14 cellular contexts compared by ENCODE assay signal in the genomic region with DNA sequence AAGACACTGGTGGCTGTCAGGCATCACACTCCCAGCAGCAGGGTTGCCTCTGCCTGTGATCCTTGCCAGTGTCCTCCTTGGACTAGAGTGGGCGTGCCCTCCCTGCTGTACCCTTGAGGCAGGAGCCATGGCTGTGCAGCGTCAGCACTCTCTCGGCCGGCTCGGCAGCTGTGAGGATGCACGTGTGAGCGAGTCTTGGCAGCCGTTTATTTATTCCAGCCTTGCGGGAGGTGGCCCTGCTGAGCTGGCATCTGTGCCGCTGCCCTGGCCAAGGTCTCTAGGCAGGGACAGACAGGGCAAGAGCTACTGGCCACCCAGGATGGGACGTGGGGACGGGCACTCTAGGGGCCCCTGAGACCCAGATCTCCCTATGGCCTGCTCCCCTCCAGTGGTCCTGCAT. TPM values are rescaled to one million over a fixed set of nuclear protein-coding genes. Genes with fewer than 3 reads are reported as not detected.
DNase-seq lines count a peak whose midpoint lies in the region; TF ChIP-seq lines count a peak whose summit lies in the region.
"Had no signal": no experiment of that assay in that cellular context is flagged by ENCODE, and none has a peak within 500 bp of the region (broad histone marks: within the 10 kb centered on the region; RNA-seq: fewer than 3 reads in every experiment).

No MANE protein-coding gene starts in this region.

- no peaks in the 10 kb centered on the region for H3K9me3 ChIP-seq in parathyroid adenoma (ENCODE audit: control insufficient read depth, low read length)
- H3K9me3 ChIP-seq: thoracic aorta had no signal

- H3K36me3 ChIP-seq in parathyroid adenoma (ENCODE audit: control insufficient read depth, insufficient read depth, low read length), result no peaks in the 10 kb centered on the region
- H3K36me3 ChIP-seq: thoracic aorta had no signal

- H3K27me3 Mint-ChIP-seq in T-helper 2 cell treated with Interferon-gamma antibody and Interleukin-4, amounts not matched to agents 5 μg/mL and 100 μg/mL, for 36 hours (ENCODE audit: low read depth), result no peaks in the 10 kb centered on the region
- H3K27me3 Mint-ChIP-seq in activated naive CD8-positive, alpha-beta T cell treated with anti-CD3 and anti-CD28 coated beads for 36 hours, result no peaks in the 10 kb centered on the region
- H3K27me3 Mint-ChIP-seq: CD8-positive, alpha-beta memory T cell; naive B cell had no signal

- peak overlapping the region; percentile 31 for H3K4me2 ChIP-seq in parathyroid adenoma (ENCODE audit: low read length)
- H3K4me2 ChIP-seq: KMS-11 had no signal

- H3K4me1 Mint-ChIP-seq in T-helper 2 cell treated with Interferon-gamma antibody and Interleukin-4, amounts not matched to agents 5 μg/mL and 100 μg/mL, for 36 hours (ENCODE audit: low read depth), result no peaks in the 10 kb centered on the region
- H3K4me1 Mint-ChIP-seq in activated naive CD8-positive, alpha-beta T cell treated with anti-CD3 and anti-CD28 coated beads for 36 hours, result no peaks in the 10 kb centered on the region
- H3K4me1 Mint-ChIP-seq: CD8-positive, alpha-beta memory T cell had no signal

- DNase-seq in GM04504 (ENCODE audit: low read depth) (peak; percentile 25), NCI-H446 treated with DMSO at 0.1 percent for 48 hours (lab: John Stamatoyannopoulos, UW) (peak; percentile 80), fibroblast of villous mesenchyme (ENCODE audit: low read depth) (peak; percentile 4), NOMO-1 (lab: John Stamatoyannopoulos, UW; ENCODE audit: unreplicated experiment in 2 of 2) (no peak), ACHN (no peak)
- DNase-seq in T-helper 2 cell treated with Interferon-gamma antibody and Interleukin-4, amounts not matched to agents 5 μg/mL and 100 μg/mL, for 36 hours (ENCODE audit: low spot score), result no peak
- DNase-seq in activated naive CD8-positive, alpha-beta T cell treated with anti-CD3 and anti-CD28 coated beads for 36 hours, result no peak
- DNase-seq: CD8-positive, alpha-beta memory T cell; cortex of kidney; naive B cell had no signal

- in situ Hi-C loops in ACHN (cut with HindIII; ENCODE audit: low pct_ligation_motif_present, low pct_unique_long_range_greater_than_20kb, low sequenced_read_pairs), result no loop called here

- H3K4me3 Mint-ChIP-seq in T-helper 2 cell treated with Interferon-gamma antibody and Interleukin-4, amounts not matched to agents 5 μg/mL and 100 μg/mL, for 36 hours, result no peak overlapping the region
- H3K4me3 Mint-ChIP-seq in activated naive CD8-positive, alpha-beta T cell treated with anti-CD3 and anti-CD28 coated beads for 36 hours, result no peak overlapping the region
- H3K4me3 Mint-ChIP-seq: CD8-positive, alpha-beta memory T cell had no signal

- peaks cover 3% of the 10 kb centered on the region for H3K36me3 Mint-ChIP-seq in T-helper 2 cell treated with Interferon-gamma antibody and Interleukin-4, amounts not matched to agents 5 μg/mL and 100 μg/mL, for 36 hours (ENCODE audit: low read depth)
- H3K36me3 Mint-ChIP-seq in activated naive CD8-positive, alpha-beta T cell treated with anti-CD3 and anti-CD28 coated beads for 36 hours, result peaks cover 8% of the 10 kb centered on the region

- no peak overlapping the region for H3K9ac ChIP-seq in parathyroid adenoma
- H3K9ac ChIP-seq: KMS-11 had no signal

- TF ChIP-seq CTCF in fibroblast of villous mesenchyme (IDR thresholded peaks at IDR 0.05; ENCODE audit: insufficient read depth, low read depth, low read length), result no peak
- TF ChIP-seq CTCF in parathyroid adenoma (IDR thresholded peaks at IDR 0.05), result no peak

- H3K79me2 ChIP-seq in parathyroid adenoma, result no peaks in the 10 kb centered on the region

- H3K27me3 ChIP-seq in parathyroid adenoma (ENCODE audit: control insufficient read depth, insufficient read depth, low read length), result no peaks in the 10 kb centered on the region

- H3K27ac Mint-ChIP-seq in T-helper 2 cell treated with Interferon-gamma antibody and Interleukin-4, amounts not matched to agents 5 μg/mL and 100 μg/mL, for 36 hours, result no peak overlapping the region
- H3K27ac Mint-ChIP-seq in activated naive CD8-positive, alpha-beta T cell treated with anti-CD3 and anti-CD28 coated beads for 36 hours, result no peak overlapping the region

- H2AFZ ChIP-seq in parathyroid adenoma, result no peak overlapping the region

- no peaks in the 10 kb centered on the region for H3K4me1 ChIP-seq in parathyroid adenoma

- H3K27ac ChIP-seq in parathyroid adenoma, result no peak overlapping the region
- H3K27ac ChIP-seq: KMS-11, skin epidermis, thoracic aorta had no signal

- no peaks in the 10 kb centered on the region for H3K9me3 Mint-ChIP-seq in T-helper 2 cell treated with Interferon-gamma antibody and Interleukin-4, amounts not matched to agents 5 μg/mL and 100 μg/mL, for 36 hours
- no peaks in the 10 kb centered on the region for H3K9me3 Mint-ChIP-seq in activated naive CD8-positive, alpha-beta T cell treated with anti-CD3 and anti-CD28 coated beads for 36 hours
- H3K9me3 Mint-ChIP-seq: CD8-positive, alpha-beta memory T cell had no signal

- no peak overlapping the region for H3K4me3 ChIP-seq in fibroblast of villous mesenchyme (ENCODE audit: low read depth, low read length)
- no peak overlapping the region for H3K4me3 ChIP-seq in parathyroid adenoma (ENCODE audit: low read depth, low read length)
- H3K4me3 ChIP-seq: skin epidermis, thoracic aorta had no signal

RNA-seq across cellular contexts. Expression of a gene that starts 33.9 kb away (rescaled TPM):
- 113 and 126 TPM in 2 replicates for total RNA-seq in fibroblast of villous mesenchyme
- total RNA-seq in activated naive CD8-positive, alpha-beta T cell treated with anti-CD3 and anti-CD28 coated beads for 36 hours, result 10 to 100 TPM; 12.8 to 16.2 TPM

RNA-seq across cellular contexts. Expression of a gene that starts 34.1 kb away (rescaled TPM):
- total RNA-seq in fibroblast of villous mesenchyme, result 42.2 and 42.3 TPM in 2 replicates
- total RNA-seq in activated naive CD8-positive, alpha-beta T cell treated with anti-CD3 and anti-CD28 coated beads for 36 hours, result 10 to 100 TPM; 73.1 to 81.6 TPM

RNA-seq across cellular contexts. Expression of a gene that starts 34.2 kb away (rescaled TPM):
- total RNA-seq in fibroblast of villous mesenchyme, result 92.4 and 120 TPM in 2 replicates
- 100 to 1,000 TPM; 121 to 134 TPM for total RNA-seq in activated naive CD8-positive, alpha-beta T cell treated with anti-CD3 and anti-CD28 coated beads for 36 hours

RNA-seq across cellular contexts. Expression of a gene that starts 43.8 kb away (rescaled TPM):
- 218 and 295 TPM in 2 replicates for total RNA-seq in fibroblast of villous mesenchyme
- 10 to 100 TPM; 47.3 to 51.1 TPM for total RNA-seq in activated naive CD8-positive, alpha-beta T cell treated with anti-CD3 and anti-CD28 coated beads for 36 hours

RNA-seq across cellular contexts. Expression of a gene that starts 48.8 kb away (rescaled TPM):
- 0.43 and 0.97 TPM in 2 replicates for total RNA-seq in fibroblast of villous mesenchyme
- 1 to 10 TPM in 1 of 2 experiments, under 1 TPM in 1; 0.76 to 1.1 TPM for total RNA-seq in activated naive CD8-positive, alpha-beta T cell treated with anti-CD3 and anti-CD28 coated beads for 36 hours

Comparison
In these comparisons a context has a peak if more than half of its experiments do, and no peak if none do; other contexts are left out.
1. DNase-seq: peak in GM04504 (single experiment), NCI-H446 treated with DMSO at 0.1 percent for 48 hours (single experiment) and fibroblast of villous mesenchyme (single experiment); none in T-helper 2 cell treated with Interferon-gamma antibody and Interleukin-4, amounts not matched to agents 5 μg/mL and 100 μg/mL, for 36 hours (single experiment), activated naive CD8-positive, alpha-beta T cell treated with anti-CD3 and anti-CD28 coated beads for 36 hours (single experiment), NOMO-1 (0 of 2) and ACHN (single experiment).